ENCODE assay signal across 8 cellular contexts in genomic region chr1:111334169-111334568, GRCh38. TPM values are rescaled to one million over a fixed set of nuclear protein-coding genes. Genes with fewer than 3 reads are reported as not detected.
DNase-seq lines count a peak whose midpoint lies in the region; ATAC-seq and TF ChIP-seq lines count a peak whose summit lies in the region.

No MANE protein-coding gene starts in this region.

- ATAC-seq in GM21515 (IDR thresholded peaks at IDR 0.05; ENCODE audit: unreplicated experiment) (no peak), GM19351 (IDR thresholded peaks at IDR 0.05; ENCODE audit: unreplicated experiment) (no peak)

- peak; percentile 64 for TF ChIP-seq CTCF in GM12873 (IDR thresholded peaks at IDR 0.05; ENCODE audit: insufficient read depth, low read depth, low read length, missing control alignments)

- DNase-seq in A172 (ENCODE audit: low spot score) = peak; percentile 18
- peak; percentile 66 for DNase-seq in NCI-H82 (lab: John Stamatoyannopoulos, UW)
- DNase-seq in activated T-helper 1 cell treated with Interleukin-2 at 50 U/mL for 16 hours (ENCODE audit: low read depth) = peak; percentile 24
- DNase-seq in head of caudate nucleus = peak in 23 of 42 donors; percentile 3 to 61 (median 34)
- DNase-seq in stimulated activated CD4-positive, alpha-beta T cell treated with anti-CD3 and anti-CD28 coated beads, Interleukin-1b, Interleukin-23, amount 100 ng/mL, for 4 hours (ENCODE audit: low read depth in 2 of 2) = peak; percentile 17 to 40

- intact Hi-C loops in head of caudate nucleus (cut with DNase I) = loop anchor here (5.0 kb wide), 1 partner anchor 107 kb away; the partner anchor contains the start of gene CHI3L2

RNA-seq across cellular contexts. Expression of gene CHIA, which starts 43.5 kb away (rescaled TPM):
- not detected in 2 replicates for total RNA-seq in A172 (2014; rRNA removed; shearing (Covaris generic))
